Comparison of ENCODE assay signal across 8 cellular contexts in the genomic region with DNA sequence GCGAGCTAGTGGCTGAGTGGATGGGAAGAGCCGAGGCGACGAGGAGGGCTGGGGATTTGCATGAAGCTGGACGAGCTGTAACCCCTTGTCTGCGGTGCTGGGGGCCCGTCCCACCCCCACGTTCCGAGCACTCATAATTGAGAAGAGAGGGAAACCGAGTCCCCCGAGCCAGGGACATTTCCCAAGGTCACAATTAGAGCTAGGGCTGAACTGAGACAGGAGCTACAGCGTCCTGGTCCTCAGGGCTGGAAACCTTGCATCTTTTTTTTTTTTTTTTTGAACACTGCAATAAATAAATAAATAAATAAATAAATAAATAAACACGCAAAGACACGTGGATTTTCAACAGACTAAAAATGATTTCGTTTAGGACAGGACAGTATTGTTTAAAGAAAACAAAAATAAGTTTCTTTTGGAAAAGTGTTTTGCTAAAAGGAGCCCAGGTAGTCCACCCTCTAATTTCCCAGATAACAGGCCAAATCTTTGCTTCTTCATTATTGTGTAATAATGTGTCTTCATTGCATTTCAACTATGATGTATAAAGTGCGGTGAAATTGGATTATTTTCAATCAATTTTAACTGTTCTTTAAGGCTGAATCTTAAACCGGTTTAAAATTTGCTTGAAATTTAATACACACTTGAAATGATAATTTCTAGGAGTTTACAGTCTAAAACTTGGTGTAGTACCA. TPM values are rescaled to one million over a fixed set of nuclear protein-coding genes. Genes with fewer than 3 reads are reported as not detected.
DNase-seq lines count a peak whose midpoint lies in the region; ATAC-seq and TF ChIP-seq lines count a peak whose summit lies in the region.

No MANE protein-coding gene starts in this region.

- DNase-seq in NCI-H146 (lab: John Stamatoyannopoulos, UW) (peak; percentile 67), NCI-H146 treated with DMSO at 0.1 percent for 48 hours (lab: John Stamatoyannopoulos, UW; ENCODE audit: unreplicated experiment) (no peak), SK-MEL-5 (ENCODE audit: low read depth, low spot score) (peak; percentile 46), fibroblast of mammary gland (ENCODE audit: low read depth) (no peak), trophoblast cell (peak in 1 of 2 donors; percentile 13), HCEC 1CT (no peak), GM03348 (ENCODE audit: low spot score) (no peak)

- peak overlapping the region; percentile 76 for H3K14ac ChIP-seq in trophoblast cell (ENCODE audit: low read length)

- peak overlapping the region; percentile 90 for H3K4me2 ChIP-seq in trophoblast cell (ENCODE audit: low read length)

- peaks cover 4% of the 10 kb centered on the region for H3K79me1 ChIP-seq in trophoblast cell (ENCODE audit: low read length)

- no peaks in the 10 kb centered on the region for H3K27me3 ChIP-seq in trophoblast cell (ENCODE audit: insufficient read depth, low read length)

- H4K91ac ChIP-seq in trophoblast cell (ENCODE audit: low read depth, low read length), result peak overlapping the region; percentile 64

- H2AK5ac ChIP-seq in trophoblast cell (ENCODE audit: low read length), result no peak overlapping the region

- in situ Hi-C loops in SK-MEL-5 (cut with HindIII; ENCODE audit: low pct_unique_long_range_greater_than_20kb, low sequenced_read_pairs), result no loop called here

- peak overlapping the region; percentile 42 for H3K18ac ChIP-seq in trophoblast cell (ENCODE audit: low read length)

- H3K79me2 ChIP-seq in trophoblast cell (ENCODE audit: control insufficient read depth, insufficient read depth, low read length, poor library complexity), result peaks cover 8% of the 10 kb centered on the region

- H4K8ac ChIP-seq in trophoblast cell (ENCODE audit: low read depth, low read length), result peak overlapping the region; percentile 85

- no peak overlapping the region for H3K27ac ChIP-seq in trophoblast cell (ENCODE audit: low read depth, low read length)

- H3K4ac ChIP-seq in trophoblast cell (ENCODE audit: low read depth, low read length), result no peak overlapping the region

- H3K36me3 ChIP-seq in trophoblast cell (ENCODE audit: control insufficient read depth in 1 of 2, insufficient read depth in 2 of 2, low read length in 2 of 2), result no peaks in the 10 kb centered on the region

- ATAC-seq in activated CD4-positive, CD25-positive, alpha-beta regulatory T cell treated with anti-CD3 and anti-CD28 coated beads, Interleukin-2, amount 50 U/mL, for 24 hours, result no peak

- H4K12ac ChIP-seq in trophoblast cell (ENCODE audit: low read depth, low read length), result no peak overlapping the region

- H3K4me1 ChIP-seq in trophoblast cell (ENCODE audit: control insufficient read depth in 1 of 2, insufficient read depth in 2 of 2, low read length in 2 of 2), result peaks cover 0 to 5% of the 10 kb centered on the region in 2 experiments

- H3K4me3 ChIP-seq in fibroblast of mammary gland (ENCODE audit: control insufficient read depth, low read depth, low read length) (peak overlapping the region; percentile 93), trophoblast cell (ENCODE audit: low read depth, low read length) (peak overlapping the region; percentile 74)

- no CpG with 5 or more reads among the region's 17 CpGs for WGBS in trophoblast cell (ENCODE audit: extremely low coverage, insufficient coverage, insufficient read length)

- H2BK120ac ChIP-seq in trophoblast cell (ENCODE audit: insufficient read depth, low read length, poor library complexity), result no peak overlapping the region

- no peaks in the 10 kb centered on the region for H3K9me3 ChIP-seq in trophoblast cell (ENCODE audit: insufficient read depth, low read depth, low read length)

- no peak for TF ChIP-seq CTCF in fibroblast of mammary gland (conservative IDR thresholded peaks at IDR 0.05; ENCODE audit: control insufficient read depth, insufficient read depth, low read depth, low read length)

- peak overlapping the region; percentile 80 for H2AFZ ChIP-seq in trophoblast cell (ENCODE audit: insufficient read depth, low read length, poor library complexity)

- no peak overlapping the region for H3K23ac ChIP-seq in trophoblast cell (ENCODE audit: low read length)

- H2BK12ac ChIP-seq in trophoblast cell (ENCODE audit: low read length), result no peak overlapping the region

- peak overlapping the region; percentile 44 for H2BK5ac ChIP-seq in trophoblast cell (ENCODE audit: low read depth, low read length, poor library complexity)

- peak overlapping the region; percentile 70 for H3K9ac ChIP-seq in trophoblast cell (ENCODE audit: low read length)

RNA-seq across cellular contexts. Expression of gene GDPD1, which starts 1.0 kb away (rescaled TPM):
- 13.6 and 14.3 TPM in 2 replicates for total RNA-seq in SK-MEL-5 (2014; rRNA removed; shearing (Covaris generic))
- polyA plus RNA-seq in SK-MEL-5 (2015; cell fraction: cytosol; rRNA removed), result 16.6 and 17.2 TPM in 2 replicates
- polyA plus RNA-seq in SK-MEL-5 (2015; cell fraction: nucleus; rRNA removed), result 12.1 and 19.1 TPM in 2 replicates
- polyA plus RNA-seq in trophoblast cell (2013), result 4.4 and 4.9 TPM in 2 replicates

RNA-seq across cellular contexts. Expression of gene SMG8, which starts 11.5 kb away (rescaled TPM):
- 53.1 and 60.2 TPM in 2 replicates for total RNA-seq in SK-MEL-5 (2014; rRNA removed; shearing (Covaris generic))
- polyA plus RNA-seq in SK-MEL-5 (2015; cell fraction: cytosol; rRNA removed), result 27.8 and 33.4 TPM in 2 replicates
- polyA plus RNA-seq in SK-MEL-5 (2015; cell fraction: nucleus; rRNA removed), result 12.7 and 18.1 TPM in 2 replicates
- polyA plus RNA-seq in trophoblast cell (2013), result 27.1 and 29.0 TPM in 2 replicates

Comparison
In these comparisons a context has a peak if more than half of its experiments do, and no peak if none do; other contexts are left out.
1. DNase-seq: peak in NCI-H146 (single experiment) and SK-MEL-5 (single experiment); none in NCI-H146 treated with DMSO at 0.1 percent for 48 hours (single experiment), fibroblast of mammary gland (single experiment), HCEC 1CT (single experiment) and GM03348 (single experiment).